In genomic region chr5:141483842-141484241, GRCh38 we compare ENCODE assay signal across 13 cellular contexts. TPM values are rescaled to one million over a fixed set of nuclear protein-coding genes. Genes with fewer than 3 reads are reported as not detected.
A peak's percentile ranks its signal among the peaks of the same experiment; 100 is the strongest.
DNase-seq lines count a peak whose midpoint lies in the region; ATAC-seq and TF ChIP-seq lines count a peak whose summit lies in the region.
"Had no signal": no experiment of that assay in that cellular context is flagged by ENCODE, and none has a peak within 500 bp of the region (broad histone marks: within the 10 kb centered on the region; RNA-seq: fewer than 3 reads in every experiment).

No MANE protein-coding gene starts in this region.

- no peak overlapping the region for H3K9ac ChIP-seq in SK-N-SH
- H3K9ac ChIP-seq in smooth muscle cell (ENCODE audit: low read depth) = no peak overlapping the region

- H3K79me2 ChIP-seq in SK-N-SH (ENCODE audit: insufficient read depth) = peaks cover 89% of the 10 kb centered on the region
- peaks cover 62% of the 10 kb centered on the region for H3K79me2 ChIP-seq in OCI-LY7 (ENCODE audit: insufficient read depth, low read depth, low read length)
- H3K79me2 ChIP-seq in smooth muscle cell (ENCODE audit: low read depth) = peaks cover 70% of the 10 kb centered on the region

- H2AFZ ChIP-seq in SK-N-SH (ENCODE audit: low read depth) (no peak overlapping the region), OCI-LY7 (ENCODE audit: low read length) (no peak overlapping the region), smooth muscle cell (ENCODE audit: low read depth) (no peak overlapping the region)

- peaks cover 22 to 46% of the 10 kb centered on the region in 2 experiments; a peak in 3 of 4 replicates for H3K4me1 ChIP-seq in SK-N-SH (ENCODE audit: control insufficient read depth in 1 of 2, insufficient read depth in 2 of 2, low read depth in 1 of 2, low read length in 1 of 2)
- H3K4me1 ChIP-seq in OCI-LY7 (ENCODE audit: insufficient read depth, low read length, poor library complexity, severe bottlenecking) = peaks cover 73% of the 10 kb centered on the region
- H3K4me1 ChIP-seq in smooth muscle cell (ENCODE audit: low read depth) = peaks cover 20% of the 10 kb centered on the region

- peaks cover 25 to 39% of the 10 kb centered on the region in 2 experiments for H3K36me3 ChIP-seq in SK-N-SH (replicated peaks in 1 of 2; ENCODE audit: control insufficient read depth in 1 of 2, insufficient read depth in 2 of 2, low read length in 1 of 2)
- peaks cover 55% of the 10 kb centered on the region for H3K36me3 ChIP-seq in OCI-LY7 (ENCODE audit: insufficient read depth, low read length)
- no peaks in the 10 kb centered on the region for H3K36me3 ChIP-seq in smooth muscle cell (ENCODE audit: low read depth)

- intact Hi-C loops in OCI-LY7 (cut with micrococcal nuclease; ENCODE audit: unreplicated experiment) = no loop called here

- H3K4me2 ChIP-seq in SK-N-SH = peak overlapping the region; percentile 49; the same call in 1 of the 2 replicates
- H3K4me2 ChIP-seq in OCI-LY7 (ENCODE audit: low read length) = peak overlapping the region; percentile 70
- H3K4me2 ChIP-seq in smooth muscle cell = peak overlapping the region; percentile 83

- H3K4me3 ChIP-seq in SK-N-SH (ENCODE audit: low read depth in 2 of 2, low read length in 1 of 2) = peak overlapping the region in 1 of 2 experiments; percentile 42; a peak in 1 of 4 replicates
- H3K4me3 ChIP-seq in OCI-LY7 (ENCODE audit: low read depth, low read length, poor library complexity, severe bottlenecking) = peak overlapping the region; percentile 64
- peak overlapping the region; percentile 32; the same call in 1 of the 2 replicates for H3K4me3 ChIP-seq in iPS-18c (ENCODE audit: insufficient read depth, low read depth, low read length)
- no peak overlapping the region for H3K4me3 ChIP-seq in smooth muscle cell

- CTCF ChIA-PET in SK-N-SH (lab: Yijun Ruan, JAX) = interaction anchor here (1.0 to 7.9 kb wide), 9 partner anchors 8 to 297 kb away, joined by 3 to 75 read pairs (median 13); partner anchors contain the start of gene PCDHGC3
- CTCF ChIA-PET in OCI-LY7 (lab: Charles Lee; ENCODE audit: unreplicated experiment) = interaction anchor here (0.6 to 1.1 kb wide), 2 partner anchors 23 to 114 kb away, joined by 3 read pairs; partner anchors contain the start of gene PCDHGB3

- no TSS peak for BruUV-seq in OCI-LY7 (replicated peaks; lab: Mats Ljungman, UMichigan)

- no peak for ATAC-seq in SK-N-SH treated with all-trans-retinoic acid at 6 μM for 48 hours
- ATAC-seq: activated T-cell treated with anti-CD3 and anti-CD28 coated beads, Interleukin-2, amount 50 U/mL, for 72 hours had no signal

- H3K9me2 ChIP-seq in SK-N-SH = no peaks in the 10 kb centered on the region
- no peaks in the 10 kb centered on the region for H3K9me2 ChIP-seq in OCI-LY7 (ENCODE audit: insufficient read depth, low read length)

- no peaks in the 10 kb centered on the region for H3K27me3 ChIP-seq in SK-N-SH (ENCODE audit: insufficient read depth)
- no peaks in the 10 kb centered on the region for H3K27me3 ChIP-seq in smooth muscle cell (ENCODE audit: low read depth)

- WGBS in SK-N-SH (ENCODE audit: low lambda C conversion rate) = 62% methylated on average over 3 of the region's 3 CpGs
- 9% methylated on average over 3 of the region's 3 CpGs for WGBS in smooth muscle cell (ENCODE audit: low lambda C conversion rate)

- H3K27ac ChIP-seq in SK-N-SH (ENCODE audit: low read depth in 2 of 2, low read length in 1 of 2) (peak overlapping the region; percentile 11 to 91; a peak in 2 of 4 replicates), OCI-LY7 (ENCODE audit: low read depth, low read length, poor library complexity, severe bottlenecking) (peak overlapping the region; percentile 20), smooth muscle cell (ENCODE audit: low read depth) (no peak overlapping the region)

- TF ChIP-seq EP300 in SK-N-SH (IDR thresholded peaks at IDR 0.05; ENCODE audit: borderline replicate concordance in 1 of 2, low read depth in 1 of 2, low read length in 1 of 2) = no peak

- TF ChIP-seq RAD21 in SK-N-SH (IDR thresholded peaks at IDR 0.05; ENCODE audit: low read length) = no peak

- H3F3A ChIP-seq in SK-N-SH (replicated peaks; ENCODE audit: insufficient read depth) (peaks cover 6% of the 10 kb centered on the region), smooth muscle cell (ENCODE audit: low read depth) (peaks cover 7% of the 10 kb centered on the region)

- H3K9me3 ChIP-seq in SK-N-SH = no peaks in the 10 kb centered on the region
- H3K9me3 ChIP-seq in OCI-LY7 (ENCODE audit: low read length) = no peaks in the 10 kb centered on the region
- H3K9me3 ChIP-seq in iPS-18c (ENCODE audit: control insufficient read depth, insufficient read depth, low read length) = no peaks in the 10 kb centered on the region
- no peaks in the 10 kb centered on the region for H3K9me3 ChIP-seq in smooth muscle cell (replicated peaks; ENCODE audit: low read depth)

- no peak for TF ChIP-seq CTCF in SK-N-SH (IDR thresholded peaks at IDR 0.05)
- no peak for TF ChIP-seq CTCF in OCI-LY7 (conservative IDR thresholded peaks at IDR 0.05; ENCODE audit: low read length)
- no peak for TF ChIP-seq CTCF in smooth muscle cell (IDR thresholded peaks at IDR 0.05; ENCODE audit: borderline replicate concordance, insufficient read depth, poor library complexity, severe bottlenecking)

- no peak for DNase-seq in SK-N-SH
- no peak for DNase-seq in OCI-LY7 (ENCODE audit: low spot score)
- no peak for DNase-seq in smooth muscle cell (lab: John Stamatoyannopoulos, UW; ENCODE audit: unreplicated experiment)
- no peak for DNase-seq in middle frontal gyrus (ENCODE audit: extremely low spot score, low spot score)
- no peak for DNase-seq in stimulated activated naive CD4-positive, alpha-beta T cell treated with Interleukin-2 at 50 U/mL for 16 hours (lab: John Stamatoyannopoulos, UW)
- DNase-seq in activated CD4-positive, alpha-beta T cell treated with anti-CD3 and anti-CD28 coated beads, Interleukin-2, amount 50 U/mL, for 1 hour = no peak
- DNase-seq: activated CD4-positive, alpha-beta T cell treated with anti-CD3 and anti-CD28 coated beads, Interleukin-2, amount 10 ng/mL, durations not matched to agents 7 days and 5 days; activated T-cell treated with anti-CD3 and anti-CD28 coated beads, Interleukin-2, amount 50 U/mL, for 72 hours; MM.1S; stimulated activated CD4-positive, alpha-beta T cell treated with anti-CD3 and anti-CD28 coated beads, Interleukin-15, amount 100 ng/mL, for 24 hours; T1000 had no signal

- POLR2A ChIA-PET in SK-N-SH (lab: Yijun Ruan, JAX) (interaction anchor here (1.0 to 3.3 kb wide), 4 partner anchors 8 to 74 kb away, joined by 3 to 14 read pairs (median 6); partner anchors contain the start of gene PCDHGC3), OCI-LY7 (lab: Charles Lee) (interaction anchor here (0.6 to 8.2 kb wide), 8 partner anchors 9 to 1896 kb away, joined by 3 to 109 read pairs (median 6); partner anchors contain the start of gene PCDHGB2)

- H4K20me1 ChIP-seq in SK-N-SH (ENCODE audit: insufficient read depth) (peaks cover 56% of the 10 kb centered on the region), OCI-LY7 (ENCODE audit: insufficient read depth, low read length) (0 out of 2 replicates have a peak, but pooled peaks cover 6% of the 10 kb centered on the region), smooth muscle cell (ENCODE audit: low read depth) (peaks cover 99% of the 10 kb centered on the region)

TF ChIP-seq in SK-N-SH, 30 proteins besides CTCF, POLR2A, EP300 and RAD21 (continues in another document):
- TF ChIP-seq ELF1 (IDR thresholded peaks at IDR 0.05) = no peak

TF ChIP-seq in SK-N-SH treated with all-trans-retinoic acid at 6 μM for 48 hours, 23 proteins besides CTCF, POLR2A, EP300 and RAD21:
- no peak for TF ChIP-seq RARB (CRISPR knock-in tag; IDR thresholded peaks at IDR 0.05)
- TF ChIP-seq ISL1 (CRISPR knock-in tag; IDR thresholded peaks at IDR 0.05) = no peak
- TF ChIP-seq TCF4 (CRISPR knock-in tag; IDR thresholded peaks at IDR 0.05; ENCODE audit: borderline replicate concordance) = no peak

RNA-seq across cellular contexts. Expression of gene PCDHGC4, which starts 1.0 kb away (rescaled TPM):
- polyA plus RNA-seq in SK-N-SH (2012; rRNA removed) (0.53 and 0.78 TPM in 2 replicates), smooth muscle cell (0.12 and 0.16 TPM in 2 replicates)
- polyA plus RNA-seq in SK-N-SH (2012; cell fraction: cytosol; rRNA removed) = 0.27 and 0.50 TPM in 2 replicates
- 2.4 and 2.6 TPM in 2 replicates for polyA plus RNA-seq in SK-N-SH (2012; cell fraction: nucleus; rRNA removed)
- 6.3 and 8.4 TPM in 2 replicates for total RNA-seq in OCI-LY7 (2014; rRNA removed; shearing (Covaris generic))
- total RNA-seq in OCI-LY7 (2022) (6.4 and 7.0 TPM in 2 replicates), smooth muscle cell (1.2 and 3.8 TPM in 2 replicates)
- total RNA-seq: activated CD4-positive, alpha-beta T cell treated with anti-CD3 and anti-CD28 coated beads, Interleukin-2, amount 10 ng/mL, durations not matched to agents 7 days and 5 days; activated T-cell treated with anti-CD3 and anti-CD28 coated beads, Interleukin-2, amount 50 U/mL, for 72 hours had no signal

RNA-seq across cellular contexts. Expression of gene PCDHGC5, which starts 5.0 kb away (rescaled TPM):
- 1.9 and 2.0 TPM in 2 replicates for polyA plus RNA-seq in SK-N-SH (2012; rRNA removed)
- polyA plus RNA-seq in SK-N-SH (2012; cell fraction: cytosol; rRNA removed) = 0.99 and 1.3 TPM in 2 replicates
- 7.5 and 8.1 TPM in 2 replicates for polyA plus RNA-seq in SK-N-SH (2012; cell fraction: nucleus; rRNA removed)
- 3.0 and 4.4 TPM in 2 replicates for total RNA-seq in OCI-LY7 (2014; rRNA removed; shearing (Covaris generic))
- total RNA-seq in OCI-LY7 (2022) = 5.0 and 5.4 TPM in 2 replicates
- 1.8 and 3.4 TPM in 2 replicates for total RNA-seq in smooth muscle cell
- polyA plus RNA-seq in smooth muscle cell = 1.5 and 3.3 TPM in 2 replicates
- total RNA-seq: activated CD4-positive, alpha-beta T cell treated with anti-CD3 and anti-CD28 coated beads, Interleukin-2, amount 10 ng/mL, durations not matched to agents 7 days and 5 days; activated T-cell treated with anti-CD3 and anti-CD28 coated beads, Interleukin-2, amount 50 U/mL, for 72 hours had no signal

RNA-seq across cellular contexts. Expression of gene PCDHGC3, which starts 8.1 kb away (rescaled TPM):
- polyA plus RNA-seq in SK-N-SH (2012; rRNA removed) (55.8 and 97.0 TPM in 2 replicates), smooth muscle cell (98.4 and 111 TPM in 2 replicates)
- polyA plus RNA-seq in SK-N-SH (2012; cell fraction: cytosol; rRNA removed) = 63.1 and 99.3 TPM in 2 replicates
- 87.3 and 94.5 TPM in 2 replicates for polyA plus RNA-seq in SK-N-SH (2012; cell fraction: nucleus; rRNA removed)
- total RNA-seq in OCI-LY7 (2014; rRNA removed; shearing (Covaris generic)) = 20.4 and 27.2 TPM in 2 replicates
- total RNA-seq in OCI-LY7 (2022) (59.7 and 60.0 TPM in 2 replicates), smooth muscle cell (38.2 and 50.3 TPM in 2 replicates)
- total RNA-seq: activated CD4-positive, alpha-beta T cell treated with anti-CD3 and anti-CD28 coated beads, Interleukin-2, amount 10 ng/mL, durations not matched to agents 7 days and 5 days; activated T-cell treated with anti-CD3 and anti-CD28 coated beads, Interleukin-2, amount 50 U/mL, for 72 hours had no signal

RNA-seq across cellular contexts. Expression of gene PCDHGA12, which starts 53.5 kb away (rescaled TPM):
- 0.03 and 0.05 TPM in 2 replicates for polyA plus RNA-seq in SK-N-SH (2012; rRNA removed)
- polyA plus RNA-seq in SK-N-SH (2012; cell fraction: cytosol; rRNA removed) = 0.03 and 0.04 TPM in 2 replicates
- polyA plus RNA-seq in SK-N-SH (2012; cell fraction: nucleus; rRNA removed) = 0.89 and 1.2 TPM in 2 replicates
- 2.6 and 3.9 TPM in 2 replicates for total RNA-seq in OCI-LY7 (2014; rRNA removed; shearing (Covaris generic))
- total RNA-seq in OCI-LY7 (2022) = 3.0 and 3.4 TPM in 2 replicates
- 1.7 and 4.5 TPM in 2 replicates for total RNA-seq in smooth muscle cell
- polyA plus RNA-seq in smooth muscle cell = 0.42 and 0.86 TPM in 2 replicates
- total RNA-seq: activated CD4-positive, alpha-beta T cell treated with anti-CD3 and anti-CD28 coated beads, Interleukin-2, amount 10 ng/mL, durations not matched to agents 7 days and 5 days had no signal
